ENCODE assay signal across 18 cellular contexts in the genomic region with DNA sequence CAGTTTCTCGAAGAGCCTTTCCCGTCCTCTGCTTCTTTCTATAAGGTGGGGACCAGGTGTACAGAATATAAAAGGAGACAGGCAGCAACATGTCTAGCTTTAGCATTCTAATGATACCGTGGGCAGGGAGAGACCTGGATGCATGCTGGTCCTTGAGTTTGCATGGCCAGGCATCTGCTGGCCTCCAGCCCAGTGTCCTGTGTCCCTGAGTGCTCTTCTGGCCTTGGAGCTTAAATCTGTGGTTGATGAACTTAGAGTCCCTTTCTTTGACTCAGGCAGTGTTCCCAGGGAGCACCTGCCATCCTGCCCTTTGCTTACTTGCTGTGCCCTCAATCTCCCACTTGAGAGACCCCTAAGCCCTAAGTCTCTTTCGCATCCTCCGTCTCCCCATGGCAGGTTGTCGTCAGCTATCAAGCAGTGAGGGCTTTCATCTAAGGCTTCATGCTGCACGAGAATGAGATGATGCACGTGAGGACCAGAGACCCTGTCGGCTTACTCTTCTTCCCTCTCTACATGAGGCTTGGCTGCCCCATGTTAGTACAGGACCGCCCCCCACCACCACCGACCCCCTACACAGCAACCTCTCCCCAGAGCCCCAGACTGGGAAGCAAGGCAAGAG.
"Had no signal": no experiment of that assay in that cellular context is flagged by ENCODE, and none has a peak within 500 bp of the region (broad histone marks: within the 10 kb centered on the region; RNA-seq: fewer than 3 reads in every experiment).

No MANE protein-coding gene starts in this region.

- H3K4me3 ChIP-seq: lower lobe of right lung, spleen had no signal

- H3K4me3 Mint-ChIP-seq: activated CD8-positive, alpha-beta memory T cell treated with anti-CD3 and anti-CD28 coated beads, Interleukin-2, amount 10 ng/mL, durations not matched to agents 7 days and 5 days; activated naive CD4-positive, alpha-beta T cell treated with anti-CD3 and anti-CD28 coated beads, Interleukin-2, amount 50 U/mL, for 24 hours; activated T-cell treated with anti-CD3 and anti-CD28 coated beads, Interleukin-2, amount 50 U/mL, for 24 hours; stimulated activated naive B cell treated with anti-CD40 and anti-IgM and Interleukin-4, amounts not matched to agents 10 μg/mL and 1 μg/mL and 100 μg/mL, for 72 hours; type B pancreatic cell had no signal

- H3K27ac Mint-ChIP-seq: activated CD8-positive, alpha-beta memory T cell treated with anti-CD3 and anti-CD28 coated beads, Interleukin-2, amount 10 ng/mL, durations not matched to agents 7 days and 5 days; activated naive CD4-positive, alpha-beta T cell treated with anti-CD3 and anti-CD28 coated beads, Interleukin-2, amount 50 U/mL, for 24 hours; activated T-cell treated with anti-CD3 and anti-CD28 coated beads, Interleukin-2, amount 50 U/mL, for 24 hours; progenitor cell of endocrine pancreas; stimulated activated naive B cell treated with anti-CD40 and anti-IgM and Interleukin-4, amounts not matched to agents 10 μg/mL and 1 μg/mL and 100 μg/mL, for 72 hours; type B pancreatic cell had no signal

- H3K36me3 ChIP-seq: brain microvascular endothelial cell, lower lobe of right lung, spleen had no signal

- H3K27me3 ChIP-seq: brain microvascular endothelial cell, spleen had no signal

- H3K36me3 Mint-ChIP-seq: activated CD8-positive, alpha-beta memory T cell treated with anti-CD3 and anti-CD28 coated beads, Interleukin-2, amount 10 ng/mL, durations not matched to agents 7 days and 5 days; activated naive CD4-positive, alpha-beta T cell treated with anti-CD3 and anti-CD28 coated beads, Interleukin-2, amount 50 U/mL, for 24 hours; type B pancreatic cell had no signal

- H3K4me1 ChIP-seq: lower lobe of right lung had no signal

- DNase-seq: activated CD4-positive, alpha-beta T cell treated with anti-CD3 and anti-CD28 coated beads, Interleukin-2, amount 50 U/mL, for 4 hours; activated CD4-positive, CD25-positive, alpha-beta regulatory T cell treated with anti-CD3 and anti-CD28 coated beads, Interleukin-2, amount 50 U/mL, for 72 hours; activated CD8-positive, alpha-beta memory T cell treated with anti-CD3 and anti-CD28 coated beads, Interleukin-2, amount 10 ng/mL, durations not matched to agents 7 days and 5 days; activated effector memory CD4-positive, alpha-beta T cell treated with Interleukin-2 at 50 U/mL for 16 hours; activated T-cell treated with anti-CD3 and anti-CD28 coated beads, Interleukin-2, amount 50 U/mL, for 24 hours; amniotic stem cell; brain microvascular endothelial cell; lower lobe of right lung; midbrain; nucleus accumbens; spleen; stimulated activated CD4-positive, alpha-beta T cell treated with anti-CD3 and anti-CD28 coated beads, Interleukin-1b, Interleukin-23, amount 100 ng/mL, for 48 hours; stimulated activated naive B cell treated with anti-CD40 and anti-IgM and Interleukin-4, amounts not matched to agents 10 μg/mL and 1 μg/mL and 100 μg/mL, for 72 hours had no signal

- H3K9me3 Mint-ChIP-seq: activated naive CD4-positive, alpha-beta T cell treated with anti-CD3 and anti-CD28 coated beads, Interleukin-2, amount 50 U/mL, for 24 hours; activated T-cell treated with anti-CD3 and anti-CD28 coated beads, Interleukin-2, amount 50 U/mL, for 24 hours; type B pancreatic cell had no signal

- H3K4me1 Mint-ChIP-seq: activated CD8-positive, alpha-beta memory T cell treated with anti-CD3 and anti-CD28 coated beads, Interleukin-2, amount 10 ng/mL, durations not matched to agents 7 days and 5 days had no signal

- H3K27ac ChIP-seq: brain microvascular endothelial cell, lower lobe of right lung, spleen had no signal

- ATAC-seq: activated CD8-positive, alpha-beta memory T cell treated with anti-CD3 and anti-CD28 coated beads, Interleukin-2, amount 10 ng/mL, durations not matched to agents 7 days and 5 days; esophagus mucosa; lower lobe of right lung; sciatic nerve had no signal

- H3K9me3 ChIP-seq: lower lobe of right lung, spleen had no signal
